Comparison of ENCODE assay signal across 19 cellular contexts in genomic region chr11:82634091-82634490, GRCh38.
"Had no signal": no experiment of that assay in that cellular context is flagged by ENCODE, and none has a peak within 500 bp of the region (broad histone marks: within the 10 kb centered on the region; RNA-seq: fewer than 3 reads in every experiment).

No MANE protein-coding gene starts in this region.

- ATAC-seq: mucosa of descending colon; naive thymus-derived CD8-positive, alpha-beta T cell; psoas muscle; sciatic nerve had no signal

- H2AFZ ChIP-seq: hepatocyte had no signal

- H3K27ac ChIP-seq: colonic mucosa, hepatocyte, neutrophil, psoas muscle, stomach, thoracic aorta, transverse colon had no signal

- H3K36me3 ChIP-seq: colonic mucosa, neutrophil, stomach, thoracic aorta, transverse colon had no signal

- DNase-seq: colonic mucosa; dermis blood vessel endothelial cell; erythroblast; foreskin melanocyte; head of caudate nucleus; kidney glomerular epithelial cell; mucosa of descending colon; naive thymus-derived CD8-positive, alpha-beta T cell; psoas muscle; stimulated activated CD4-positive, alpha-beta T cell treated with anti-CD3 and anti-CD28 coated beads, Interleukin-2, amount 100 ng/mL, for 24 hours; stimulated activated CD4-positive, alpha-beta T cell treated with anti-CD3 and anti-CD28 coated beads, Interleukin-4, amount 100 ng/mL, for 4 hours; stimulated activated naive CD4-positive, alpha-beta T cell; stomach; substantia nigra; transverse colon had no signal

- H3K9me3 ChIP-seq: colonic mucosa, mucosa of descending colon, neutrophil, psoas muscle, thoracic aorta had no signal

- H3K79me2 ChIP-seq: hepatocyte had no signal

- H3K27me3 ChIP-seq: colonic mucosa, neutrophil, stomach, transverse colon had no signal

- H3K4me3 ChIP-seq: colonic mucosa, hepatocyte, mucosa of descending colon, psoas muscle, stomach, thoracic aorta, transverse colon had no signal

- H3K4me1 ChIP-seq: colonic mucosa, psoas muscle, stomach, transverse colon had no signal

- H3K4me2 ChIP-seq: hepatocyte had no signal
